Comparison of ENCODE assay signal across 13 cellular contexts in genomic region chr7:29370531-29371314, GRCh38.
A peak's percentile ranks its signal among the peaks of the same experiment; 100 is the strongest.
DNase-seq lines count a peak whose midpoint lies in the region; ATAC-seq and TF ChIP-seq lines count a peak whose summit lies in the region.
"Had no signal": no experiment of that assay in that cellular context is flagged by ENCODE, and none has a peak within 500 bp of the region (broad histone marks: within the 10 kb centered on the region; RNA-seq: fewer than 3 reads in every experiment).

No MANE protein-coding gene starts in this region.

- 69% methylated on average over 6 of the region's 6 CpGs for WGBS in liver

- H3K9ac ChIP-seq in duodenal mucosa (ENCODE audit: low read depth in 1 of 2, low read length in 2 of 2) (peak overlapping the region in 1 of 2 donors; percentile 24), liver (ENCODE audit: low read depth in 1 of 2, low read length in 2 of 2) (no peak overlapping the region)

- H3K27ac Mint-ChIP-seq in glutamatergic neuron (ENCODE audit: unreplicated experiment): no peak overlapping the region
- H3K27ac Mint-ChIP-seq: activated naive CD8-positive, alpha-beta T cell; CD4-positive, CD25-positive, alpha-beta regulatory T cell had no signal

- no peak overlapping the region for H3K4me3 Mint-ChIP-seq in glutamatergic neuron (ENCODE audit: unreplicated experiment)
- H3K4me3 Mint-ChIP-seq: activated naive CD8-positive, alpha-beta T cell; CD4-positive, CD25-positive, alpha-beta regulatory T cell had no signal

- ATAC-seq in HG03521 (IDR thresholded peaks at IDR 0.05; ENCODE audit: unreplicated experiment) (no peak), HG02610 (IDR thresholded peaks at IDR 0.05; ENCODE audit: unreplicated experiment) (no peak)

- peak; percentile 22 for DNase-seq in COLO829 (ENCODE audit: low spot score)
- DNase-seq in NCI-H146 (lab: John Stamatoyannopoulos, UW): peak; percentile 35
- DNase-seq in putamen (ENCODE audit: low spot score): no peak
- no peak for DNase-seq in glutamatergic neuron
- DNase-seq: CD4-positive, CD25-positive, alpha-beta regulatory T cell; KG1 had no signal

- H3K4me1 ChIP-seq in duodenal mucosa (ENCODE audit: control insufficient read depth in 1 of 2, insufficient read depth in 2 of 2, low read length in 2 of 2): peaks cover 13 to 29% of the 10 kb centered on the region in 2 donors
- H3K4me1 ChIP-seq in liver (ENCODE audit: control insufficient read depth in 4 of 4, insufficient read depth in 4 of 4, low read length in 3 of 4): peaks cover 0 to 4% (median 1%) of the 10 kb centered on the region in 4 donors

- H3K9me3 Mint-ChIP-seq in glutamatergic neuron (ENCODE audit: unreplicated experiment): peaks cover 4% of the 10 kb centered on the region

- H3K4me3 ChIP-seq in duodenal mucosa (ENCODE audit: low read depth in 1 of 2, low read length in 2 of 2) (no peak overlapping the region), liver (ENCODE audit: low read depth in 1 of 3, low read length in 3 of 3) (no peak overlapping the region)
- H3K4me3 ChIP-seq: thoracic aorta had no signal

- H3K27ac ChIP-seq in duodenal mucosa (ENCODE audit: low read depth, low read length) (peak overlapping the region; percentile 15), liver (ENCODE audit: low read depth in 1 of 2, low read length in 2 of 2) (no peak overlapping the region)
- H3K27ac ChIP-seq: VCaP had no signal

- no peaks in the 10 kb centered on the region for H3K36me3 Mint-ChIP-seq in glutamatergic neuron (ENCODE audit: unreplicated experiment)
- H3K36me3 Mint-ChIP-seq: activated naive CD8-positive, alpha-beta T cell; CD4-positive, CD25-positive, alpha-beta regulatory T cell had no signal

- peaks cover 8% of the 10 kb centered on the region for H3K4me1 Mint-ChIP-seq in glutamatergic neuron (ENCODE audit: low read depth, unreplicated experiment)
- H3K4me1 Mint-ChIP-seq: CD4-positive, CD25-positive, alpha-beta regulatory T cell had no signal

- TF ChIP-seq CTCF in liver (IDR thresholded peaks at IDR 0.05; ENCODE audit: low read depth, low read length, missing input control) (no peak), glutamatergic neuron (IDR thresholded peaks at IDR 0.05; ENCODE audit: partially characterized antibody, unreplicated experiment) (no peak)

- no peak for TF ChIP-seq RAD21 in liver (IDR thresholded peaks at IDR 0.05)

- no peaks in the 10 kb centered on the region for H3K36me3 ChIP-seq in duodenal mucosa (ENCODE audit: control insufficient read depth in 1 of 2, insufficient read depth in 2 of 2, low read length in 2 of 2)
- H3K36me3 ChIP-seq in liver (ENCODE audit: control insufficient read depth in 4 of 4, insufficient read depth in 3 of 4, low read depth in 1 of 4, low read length in 3 of 4): peaks cover 0 to 18% (median 2%) of the 10 kb centered on the region in 4 donors
- H3K36me3 ChIP-seq: thoracic aorta had no signal

- H3K27me3 ChIP-seq in duodenal mucosa (ENCODE audit: control insufficient read depth in 1 of 2, insufficient read depth in 2 of 2, low read length in 2 of 2) (no peaks in the 10 kb centered on the region), liver (ENCODE audit: control insufficient read depth in 4 of 4, insufficient read depth in 4 of 4, low read length in 3 of 4) (no peaks in the 10 kb centered on the region)

- H3K9me3 ChIP-seq in duodenal mucosa (ENCODE audit: control insufficient read depth in 1 of 2, low read length in 2 of 2) (no peaks in the 10 kb centered on the region), liver (ENCODE audit: control insufficient read depth in 4 of 4, low read length in 3 of 4) (no peaks in the 10 kb centered on the region)
- H3K9me3 ChIP-seq: thoracic aorta had no signal

- H3K27me3 Mint-ChIP-seq in glutamatergic neuron (ENCODE audit: unreplicated experiment): peaks cover 1% of the 10 kb centered on the region

TF ChIP-seq in liver, 16 proteins besides CTCF, POLR2A, EP300 and RAD21:
- TF ChIP-seq, protein P1, sequence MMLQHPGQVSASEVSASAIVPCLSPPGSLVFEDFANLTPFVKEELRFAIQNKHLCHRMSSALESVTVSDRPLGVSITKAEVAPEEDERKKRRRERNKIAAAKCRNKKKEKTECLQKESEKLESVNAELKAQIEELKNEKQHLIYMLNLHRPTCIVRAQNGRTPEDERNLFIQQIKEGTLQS (IDR thresholded peaks at IDR 0.05): peak; percentile 43
- peak; percentile 76 to 93 for TF ChIP-seq JUND (IDR thresholded peaks at IDR 0.05)
- TF ChIP-seq, protein P2, sequence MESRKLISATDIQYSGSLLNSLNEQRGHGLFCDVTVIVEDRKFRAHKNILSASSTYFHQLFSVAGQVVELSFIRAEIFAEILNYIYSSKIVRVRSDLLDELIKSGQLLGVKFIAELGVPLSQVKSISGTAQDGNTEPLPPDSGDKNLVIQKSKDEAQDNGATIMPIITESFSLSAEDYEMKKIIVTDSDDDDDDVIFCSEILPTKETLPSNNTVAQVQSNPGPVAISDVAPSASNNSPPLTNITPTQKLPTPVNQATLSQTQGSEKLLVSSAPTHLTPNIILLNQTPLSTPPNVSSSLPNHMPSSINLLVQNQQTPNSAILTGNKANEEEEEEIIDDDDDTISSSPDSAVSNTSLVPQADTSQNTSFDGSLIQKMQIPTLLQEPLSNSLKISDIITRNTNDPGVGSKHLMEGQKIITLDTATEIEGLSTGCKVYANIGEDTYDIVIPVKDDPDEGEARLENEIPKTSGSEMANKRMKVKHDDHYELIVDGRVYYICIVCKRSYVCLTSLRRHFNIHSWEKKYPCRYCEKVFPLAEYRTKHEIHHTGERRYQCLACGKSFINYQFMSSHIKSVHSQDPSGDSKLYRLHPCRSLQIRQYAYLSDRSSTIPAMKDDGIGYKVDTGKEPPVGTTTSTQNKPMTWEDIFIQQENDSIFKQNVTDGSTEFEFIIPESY (IDR thresholded peaks at IDR 0.05): no peak

Comparison
In these comparisons a context has a peak if more than half of its experiments do, and no peak if none do; other contexts are left out.
1. DNase-seq: peak in COLO829 (single experiment) and NCI-H146 (single experiment); none in putamen (single experiment) and glutamatergic neuron (single experiment).